Comparison of ENCODE assay signal across 24 cellular contexts in genomic region chrX:11460347-11460746, GRCh38.
DNase-seq lines count a peak whose midpoint lies in the region; ATAC-seq, FAIRE-seq and TF ChIP-seq lines count a peak whose summit lies in the region.
"Had no signal": no experiment of that assay in that cellular context is flagged by ENCODE, and none has a peak within 500 bp of the region (broad histone marks: within the 10 kb centered on the region; RNA-seq: fewer than 3 reads in every experiment).

No MANE protein-coding gene starts in this region.

- peaks cover 6% of the 10 kb centered on the region for H3K4me1 Mint-ChIP-seq in astrocyte (ENCODE audit: low read depth, unreplicated experiment)
- H3K4me1 Mint-ChIP-seq: stimulated activated naive CD8-positive, alpha-beta T cell treated with anti-CD3 and anti-CD28 coated beads, Interleukin-15, amount 100 ng/mL, for 72 hours had no signal

- peak; percentile 43 for FAIRE-seq in astrocyte (lab: Jason Lieb, UNC)

- no peak overlapping the region for H3K27ac Mint-ChIP-seq in astrocyte (ENCODE audit: unreplicated experiment)
- H3K27ac Mint-ChIP-seq: activated CD8-positive, alpha-beta T cell treated with anti-CD3 and anti-CD28 coated beads, Interleukin-2, amount 10 ng/mL, durations not matched to agents 7 days and 5 days; activated T-cell treated with anti-CD3 and anti-CD28 coated beads, Interleukin-2, amount 50 U/mL, for 24 hours; neural progenitor cell; stimulated activated naive CD8-positive, alpha-beta T cell treated with anti-CD3 and anti-CD28 coated beads, Interleukin-15, amount 100 ng/mL, for 72 hours had no signal

- H3K27me3 ChIP-seq in A673 (replicated peaks; ENCODE audit: insufficient read depth, low read depth, low read length, poor library complexity) (no peaks in the 10 kb centered on the region), H7 (ENCODE audit: control insufficient read depth, insufficient read depth, low read length) (no peaks in the 10 kb centered on the region), astrocyte (ENCODE audit: insufficient read depth, low read length) (no peaks in the 10 kb centered on the region), left ventricle myocardium inferior (ENCODE audit: low read depth) (no peaks in the 10 kb centered on the region)
- H3K27me3 ChIP-seq: esophagus squamous epithelium, neural progenitor cell had no signal

- H3K36me3 ChIP-seq in A673 (ENCODE audit: insufficient read depth, low read length, poor library complexity, severe bottlenecking) (no peaks in the 10 kb centered on the region), H7 (replicated peaks; ENCODE audit: control insufficient read depth, insufficient read depth, low read length) (no peaks in the 10 kb centered on the region), astrocyte (ENCODE audit: insufficient read depth, low read length) (no peaks in the 10 kb centered on the region), left ventricle myocardium inferior (no peaks in the 10 kb centered on the region)
- H3K36me3 ChIP-seq: esophagus squamous epithelium, neural progenitor cell had no signal

- H3K4me1 ChIP-seq in A673 (ENCODE audit: insufficient read depth, low read length, poor library complexity, severe bottlenecking) (no peaks in the 10 kb centered on the region), astrocyte (ENCODE audit: insufficient read depth, low read length) (peaks cover 9% of the 10 kb centered on the region), left ventricle myocardium inferior (no peaks in the 10 kb centered on the region)
- H3K4me1 ChIP-seq: esophagus squamous epithelium, neural progenitor cell, psoas muscle had no signal

- no peak overlapping the region for H3K4me3 Mint-ChIP-seq in astrocyte (ENCODE audit: unreplicated experiment)
- H3K4me3 Mint-ChIP-seq: activated CD8-positive, alpha-beta T cell treated with anti-CD3 and anti-CD28 coated beads, Interleukin-2, amount 10 ng/mL, durations not matched to agents 7 days and 5 days; activated T-cell treated with anti-CD3 and anti-CD28 coated beads, Interleukin-2, amount 50 U/mL, for 24 hours; neural progenitor cell; stimulated activated naive CD8-positive, alpha-beta T cell treated with anti-CD3 and anti-CD28 coated beads, Interleukin-15, amount 100 ng/mL, for 72 hours had no signal

- H4K20me1 ChIP-seq in astrocyte (ENCODE audit: insufficient read depth, low read length), result no peaks in the 10 kb centered on the region

- H3K4me3 ChIP-seq in A673 (ENCODE audit: low read depth, low read length, poor library complexity, severe bottlenecking) (no peak overlapping the region), H7 (ENCODE audit: insufficient read depth, low read depth, low read length) (no peak overlapping the region), astrocyte (ENCODE audit: insufficient read depth, low read depth, low read length) (no peak overlapping the region), fibroblast of villous mesenchyme (ENCODE audit: low read depth, low read length) (no peak overlapping the region), left ventricle myocardium inferior (no peak overlapping the region)
- H3K4me3 ChIP-seq: esophagus squamous epithelium, neural progenitor cell, psoas muscle, smooth muscle cell had no signal

- POLR2A ChIA-PET in A673 (lab: Charles Lee; ENCODE audit: low non-redundant PET), result no interaction called here

- BruUV-seq in A673 (replicated peaks; lab: Mats Ljungman, UMichigan), result no TSS peak

- no peaks in the 10 kb centered on the region for H3K9me3 Mint-ChIP-seq in astrocyte (ENCODE audit: unreplicated experiment)
- H3K9me3 Mint-ChIP-seq: activated T-cell treated with anti-CD3 and anti-CD28 coated beads, Interleukin-2, amount 50 U/mL, for 24 hours; neural progenitor cell; stimulated activated naive CD8-positive, alpha-beta T cell treated with anti-CD3 and anti-CD28 coated beads, Interleukin-15, amount 100 ng/mL, for 72 hours had no signal

- H3K9me3 ChIP-seq in A673 (ENCODE audit: low read depth, low read length, poor library complexity, severe bottlenecking), result no peaks in the 10 kb centered on the region
- H3K9me3 ChIP-seq in astrocyte (ENCODE audit: insufficient read depth, low read depth, low read length), result no peaks in the 10 kb centered on the region
- no peaks in the 10 kb centered on the region for H3K9me3 ChIP-seq in left ventricle myocardium inferior (replicated peaks)
- H3K9me3 ChIP-seq: esophagus squamous epithelium, psoas muscle had no signal

- H2AFZ ChIP-seq in astrocyte (ENCODE audit: low read depth, low read length), result no peak overlapping the region
- H2AFZ ChIP-seq: neural progenitor cell had no signal

- peak; percentile 18; the same call in 1 of the 2 replicates for TF ChIP-seq CTCF in A673 (conservative IDR thresholded peaks at IDR 0.05; ENCODE audit: low read depth, low read length)
- TF ChIP-seq CTCF in astrocyte (IDR thresholded peaks at IDR 0.05; ENCODE audit: insufficient read depth, low read depth, low read length), result peak; percentile 3
- TF ChIP-seq CTCF in fibroblast of villous mesenchyme (IDR thresholded peaks at IDR 0.05; ENCODE audit: insufficient read depth, low read depth, low read length), result peak; percentile 13
- TF ChIP-seq CTCF in left ventricle myocardium inferior (IDR thresholded peaks at IDR 0.05; ENCODE audit: borderline replicate concordance), result no peak

- no peaks in the 10 kb centered on the region for H3K79me2 ChIP-seq in astrocyte (ENCODE audit: insufficient read depth, low read length)

- H3K36me3 Mint-ChIP-seq in astrocyte (ENCODE audit: low read depth, unreplicated experiment), result no peaks in the 10 kb centered on the region
- H3K36me3 Mint-ChIP-seq: neural progenitor cell had no signal

- DNase-seq in A673 (ENCODE audit: low spot score), result peak; percentile 6
- DNase-seq in H7, result peak; percentile 3
- DNase-seq in astrocyte (ENCODE audit: low read depth), result no peak
- no peak for DNase-seq in fibroblast of villous mesenchyme (ENCODE audit: low read depth)
- DNase-seq in CD1c-positive myeloid dendritic cell (ENCODE audit: extremely low spot score), result no peak
- DNase-seq in left ventricle myocardium inferior, result no peak
- DNase-seq: activated CD8-positive, alpha-beta T cell treated with anti-CD3 and anti-CD28 coated beads, Interleukin-2, amount 10 ng/mL, durations not matched to agents 7 days and 5 days; activated naive CD4-positive, alpha-beta T cell treated with Interleukin-2 at 50 U/mL for 16 hours; activated T-cell treated with anti-CD3 and anti-CD28 coated beads, Interleukin-2, amount 50 U/mL, for 24 hours; AML-193; amygdala; COR-L47; esophagus squamous epithelium; NCI-H1930; NCI-H446; psoas muscle; stimulated activated CD4-positive, alpha-beta T cell treated with anti-CD3 and anti-CD28 coated beads, Interleukin-4, amount 100 ng/mL, for 1 hour; stimulated activated naive CD8-positive, alpha-beta T cell treated with anti-CD3 and anti-CD28 coated beads, Interleukin-15, amount 100 ng/mL, for 72 hours; trophoblast cell had no signal

- CTCF ChIA-PET in A673 (lab: Charles Lee), result no interaction called here

- H3K4me2 ChIP-seq in astrocyte (ENCODE audit: low read length), result no peak overlapping the region
- H3K4me2 ChIP-seq: neural progenitor cell, smooth muscle cell had no signal

- H3K27me3 Mint-ChIP-seq in astrocyte (ENCODE audit: low read depth, unreplicated experiment), result no peaks in the 10 kb centered on the region
- H3K27me3 Mint-ChIP-seq: stimulated activated naive CD8-positive, alpha-beta T cell treated with anti-CD3 and anti-CD28 coated beads, Interleukin-15, amount 100 ng/mL, for 72 hours had no signal

- H3K27ac ChIP-seq in A673 (ENCODE audit: low read depth, low read length, poor library complexity, severe bottlenecking) (no peak overlapping the region), astrocyte (ENCODE audit: low read depth, low read length) (no peak overlapping the region), left ventricle myocardium inferior (replicated peaks) (no peak overlapping the region)
- H3K27ac ChIP-seq: neural progenitor cell, psoas muscle, RWPE1 had no signal

- no peak for ATAC-seq in GM18907 (IDR thresholded peaks at IDR 0.05; ENCODE audit: unreplicated experiment)
- no peak for ATAC-seq in HG03520 (IDR thresholded peaks at IDR 0.05; ENCODE audit: unreplicated experiment)
- ATAC-seq: activated CD8-positive, alpha-beta T cell treated with anti-CD3 and anti-CD28 coated beads, Interleukin-2, amount 10 ng/mL, durations not matched to agents 7 days and 5 days; psoas muscle; stimulated activated naive CD8-positive, alpha-beta T cell treated with anti-CD3 and anti-CD28 coated beads, Interleukin-15, amount 100 ng/mL, for 72 hours had no signal

- intact Hi-C loops in A673 (cut with micrococcal nuclease; ENCODE audit: unreplicated experiment), result no loop called here
- intact Hi-C loops in left ventricle myocardium inferior (cut with micrococcal nuclease), result no loop called here

- no peak overlapping the region for H3K9ac ChIP-seq in astrocyte (ENCODE audit: low read length)
- H3K9ac ChIP-seq: neural progenitor cell had no signal

Comparison
In these comparisons a context has a peak if more than half of its experiments do, and no peak if none do; other contexts are left out.
1. DNase-seq: peak in A673 (single experiment) and H7 (single experiment); none in astrocyte (single experiment), fibroblast of villous mesenchyme (single experiment), CD1c-positive myeloid dendritic cell (single experiment) and left ventricle myocardium inferior (single experiment).